8 cellular contexts compared by ENCODE assay signal in the genomic region with DNA sequence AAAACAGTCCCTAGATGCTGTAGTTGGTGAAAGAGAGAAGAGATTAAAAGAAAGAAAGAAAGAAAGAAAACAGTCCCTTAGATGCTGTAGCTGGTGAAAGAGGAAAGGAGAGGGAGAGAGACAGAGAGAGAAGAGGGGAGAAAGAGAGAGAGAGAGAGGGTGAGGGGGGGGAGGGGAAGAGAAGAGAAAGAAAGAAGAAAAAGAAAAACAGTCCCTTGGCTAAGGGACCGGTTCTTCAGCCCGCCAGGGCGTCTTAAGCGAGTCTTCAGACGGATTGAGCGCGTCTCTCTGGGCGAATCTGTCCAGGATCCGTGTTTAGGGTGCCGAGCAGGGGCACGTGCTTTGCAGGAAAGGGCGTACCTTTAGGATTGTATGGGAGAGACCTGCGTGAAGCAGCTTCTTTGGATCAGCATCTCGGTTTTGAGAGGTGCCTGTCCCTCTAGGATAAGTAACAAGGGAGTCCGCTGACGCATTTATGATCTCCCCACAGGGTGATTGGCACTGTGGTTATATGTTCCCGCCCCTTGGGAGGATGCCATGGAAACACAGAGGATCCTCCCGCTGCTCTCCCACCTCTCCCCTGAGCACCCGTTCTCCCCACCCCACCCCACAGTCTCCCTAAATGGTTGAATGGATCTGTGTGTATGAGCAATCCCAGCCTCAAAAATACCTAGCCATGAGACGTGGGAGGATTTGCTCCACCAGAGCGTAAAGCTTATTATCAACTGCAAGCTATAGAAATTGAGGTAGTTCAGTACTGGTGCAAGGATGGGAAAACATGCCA. TPM values are rescaled to one million over a fixed set of nuclear protein-coding genes. Genes with fewer than 3 reads are reported as not detected.
A peak's percentile ranks its signal among the peaks of the same experiment; 100 is the strongest.
DNase-seq lines count a peak whose midpoint lies in the region; ATAC-seq and TF ChIP-seq lines count a peak whose summit lies in the region.

No MANE protein-coding gene starts in this region.

- peak; percentile 45 for DNase-seq in AG08396 (ENCODE audit: low spot score)
- peak; percentile 84 for DNase-seq in GM12865 (ENCODE audit: low read depth)
- DNase-seq in NCI-H2171 treated with DMSO at 0.1 percent for 48 hours (lab: John Stamatoyannopoulos, UW), result peak; percentile 63
- DNase-seq in activated CD8-positive, alpha-beta T cell treated with anti-CD3 and anti-CD28 coated beads for 36 hours, result no peak
- DNase-seq in fibroblast of mammary gland (ENCODE audit: low read depth), result peak; percentile 73
- no peak for DNase-seq in natural killer cell treated with Interleukin-12 subunit alpha and Interleukin-12 subunit beta and Interleukin-15 and Interleukin-18, amount 100 ng/mL, for 72 hours (ENCODE audit: low spot score)
- DNase-seq in H4 (ENCODE audit: low spot score), result no peak

- intact Hi-C loops in activated CD8-positive, alpha-beta T cell treated with anti-CD3 and anti-CD28 coated beads for 36 hours (cut with micrococcal nuclease), result no loop called here

- peak overlapping the region; percentile 99 for H3K27ac Mint-ChIP-seq in activated CD8-positive, alpha-beta T cell treated with anti-CD3 and anti-CD28 coated beads for 36 hours
- H3K27ac Mint-ChIP-seq in natural killer cell treated with Interleukin-12 subunit alpha and Interleukin-12 subunit beta and Interleukin-15 and Interleukin-18, amount 100 ng/mL, for 72 hours, result peak overlapping the region; percentile 94 to 99

- H3K36me3 Mint-ChIP-seq in activated CD8-positive, alpha-beta T cell treated with anti-CD3 and anti-CD28 coated beads for 36 hours (ENCODE audit: low read depth), result peaks cover 7% of the 10 kb centered on the region
- no peaks in the 10 kb centered on the region for H3K36me3 Mint-ChIP-seq in natural killer cell treated with Interleukin-12 subunit alpha and Interleukin-12 subunit beta and Interleukin-15 and Interleukin-18, amount 100 ng/mL, for 72 hours

- CTCF ChIA-PET in activated CD8-positive, alpha-beta T cell treated with anti-CD3 and anti-CD28 coated beads for 36 hours (lab: Charles Lee), result interaction anchor here (0.6 to 14.8 kb wide), 4 partner anchors 14 to 793 kb away, joined by 3 to 126 read pairs (median 31); a partner anchor contains a TSS

- H3K4me3 ChIP-seq in GM12865 (ENCODE audit: low read depth, low read length), result peak overlapping the region; percentile 80
- H3K4me3 ChIP-seq in fibroblast of mammary gland (ENCODE audit: control insufficient read depth, low read depth, low read length), result peak overlapping the region; percentile 67

- no peak for TF ChIP-seq CTCF in GM12865 (IDR thresholded peaks at IDR 0.05; ENCODE audit: insufficient read depth, low read depth, low read length, missing control alignments)
- TF ChIP-seq CTCF in activated CD8-positive, alpha-beta T cell treated with anti-CD3 and anti-CD28 coated beads for 36 hours (IDR thresholded peaks at IDR 0.05), result no peak
- TF ChIP-seq CTCF in fibroblast of mammary gland (conservative IDR thresholded peaks at IDR 0.05; ENCODE audit: control insufficient read depth, insufficient read depth, low read depth, low read length), result no peak

- POLR2A ChIA-PET in activated CD8-positive, alpha-beta T cell treated with anti-CD3 and anti-CD28 coated beads for 36 hours (lab: Charles Lee), result interaction anchor here (0.7 to 6.2 kb wide), 7 partner anchors 11 to 69 kb away, joined by 3 to 57 read pairs (median 21); a partner anchor contains a TSS

- ATAC-seq in activated CD8-positive, alpha-beta T cell treated with anti-CD3 and anti-CD28 coated beads for 36 hours, result no peak
- ATAC-seq in natural killer cell treated with Interleukin-12 subunit alpha and Interleukin-12 subunit beta and Interleukin-15 and Interleukin-18, amount 100 ng/mL, for 72 hours, result no peak
- no peak for ATAC-seq in HG02571 (IDR thresholded peaks at IDR 0.05; ENCODE audit: unreplicated experiment)

- H3K9me3 Mint-ChIP-seq in activated CD8-positive, alpha-beta T cell treated with anti-CD3 and anti-CD28 coated beads for 36 hours, result no peaks in the 10 kb centered on the region
- H3K9me3 Mint-ChIP-seq in natural killer cell treated with Interleukin-12 subunit alpha and Interleukin-12 subunit beta and Interleukin-15 and Interleukin-18, amount 100 ng/mL, for 72 hours, result no peaks in the 10 kb centered on the region

- H3K27me3 Mint-ChIP-seq in activated CD8-positive, alpha-beta T cell treated with anti-CD3 and anti-CD28 coated beads for 36 hours, result no peaks in the 10 kb centered on the region
- no peaks in the 10 kb centered on the region for H3K27me3 Mint-ChIP-seq in natural killer cell treated with Interleukin-12 subunit alpha and Interleukin-12 subunit beta and Interleukin-15 and Interleukin-18, amount 100 ng/mL, for 72 hours

- H3K4me3 Mint-ChIP-seq in activated CD8-positive, alpha-beta T cell treated with anti-CD3 and anti-CD28 coated beads for 36 hours, result peak overlapping the region; percentile 96
- H3K4me3 Mint-ChIP-seq in natural killer cell treated with Interleukin-12 subunit alpha and Interleukin-12 subunit beta and Interleukin-15 and Interleukin-18, amount 100 ng/mL, for 72 hours, result peak overlapping the region; percentile 86

- H3K4me1 Mint-ChIP-seq in activated CD8-positive, alpha-beta T cell treated with anti-CD3 and anti-CD28 coated beads for 36 hours (ENCODE audit: low read depth), result peaks cover 31% of the 10 kb centered on the region
- peaks cover 45 to 55% of the 10 kb centered on the region in 2 donors for H3K4me1 Mint-ChIP-seq in natural killer cell treated with Interleukin-12 subunit alpha and Interleukin-12 subunit beta and Interleukin-15 and Interleukin-18, amount 100 ng/mL, for 72 hours (ENCODE audit: low read depth in 2 of 2)

RNA-seq across cellular contexts. Expression of a gene that starts 16.7 kb away (rescaled TPM):
- total RNA-seq in activated CD8-positive, alpha-beta T cell treated with anti-CD3 and anti-CD28 coated beads for 36 hours, result 10 to 100 TPM; 21.7 to 23.9 TPM
- total RNA-seq in natural killer cell treated with Interleukin-12 subunit alpha and Interleukin-12 subunit beta and Interleukin-15 and Interleukin-18, amount 100 ng/mL, for 72 hours, result 10 to 100 TPM; 15.3 to 19.6 TPM
- total RNA-seq in H4 (2014; rRNA removed; shearing (Covaris generic)), result 0.87 TPM in 1 of 2 replicates, not detected in the other

RNA-seq across cellular contexts. Expression of a gene that starts 16.8 kb away (rescaled TPM):
- total RNA-seq in activated CD8-positive, alpha-beta T cell treated with anti-CD3 and anti-CD28 coated beads for 36 hours, result 10 to 100 TPM; 39.3 to 45.1 TPM
- 10 to 100 TPM; 26.9 to 54.1 TPM for total RNA-seq in natural killer cell treated with Interleukin-12 subunit alpha and Interleukin-12 subunit beta and Interleukin-15 and Interleukin-18, amount 100 ng/mL, for 72 hours
- total RNA-seq in H4 (2014; rRNA removed; shearing (Covaris generic)), result not detected in 2 replicates

RNA-seq across cellular contexts. Expression of a gene that starts 36.9 kb away (rescaled TPM):
- not detected for total RNA-seq in activated CD8-positive, alpha-beta T cell treated with anti-CD3 and anti-CD28 coated beads for 36 hours
- not detected for total RNA-seq in natural killer cell treated with Interleukin-12 subunit alpha and Interleukin-12 subunit beta and Interleukin-15 and Interleukin-18, amount 100 ng/mL, for 72 hours
- total RNA-seq in H4 (2014; rRNA removed; shearing (Covaris generic)), result 0.74 and 0.88 TPM in 2 replicates

Comparison
In these comparisons a context has a peak if more than half of its experiments do, and no peak if none do; other contexts are left out.
1. DNase-seq: peak in AG08396 (single experiment), GM12865 (single experiment), NCI-H2171 treated with DMSO at 0.1 percent for 48 hours (single experiment) and fibroblast of mammary gland (single experiment); none in activated CD8-positive, alpha-beta T cell treated with anti-CD3 and anti-CD28 coated beads for 36 hours (single experiment), natural killer cell treated with Interleukin-12 subunit alpha and Interleukin-12 subunit beta and Interleukin-15 and Interleukin-18, amount 100 ng/mL, for 72 hours (single experiment) and H4 (single experiment).
2. RNA of a gene that starts 16.8 kb away (total RNA-seq): 26.9 to 54.1 TPM in natural killer cell treated with Interleukin-12 subunit alpha and Interleukin-12 subunit beta and Interleukin-15 and Interleukin-18, amount 100 ng/mL, for 72 hours and 39.3 to 45.1 TPM in activated CD8-positive, alpha-beta T cell treated with anti-CD3 and anti-CD28 coated beads for 36 hours; not detected in H4; every median in the first group is over 10 times any median in the second.